24 cellular contexts compared by ENCODE assay signal in genomic region chr5:173318881-173319609, GRCh38. TPM values are rescaled to one million over a fixed set of nuclear protein-coding genes. Genes with fewer than 3 reads are reported as not detected.
DNase-seq lines count a peak whose midpoint lies in the region; ATAC-seq and TF ChIP-seq lines count a peak whose summit lies in the region.
"Had no signal": no experiment of that assay in that cellular context is flagged by ENCODE, and none has a peak within 500 bp of the region (broad histone marks: within the 10 kb centered on the region; RNA-seq: fewer than 3 reads in every experiment).

No MANE protein-coding gene starts in this region.

- no peaks in the 10 kb centered on the region for H3K4me1 ChIP-seq in Caco-2
- H3K4me1 ChIP-seq in esophagus squamous epithelium, result peaks cover 13 to 59% (median 27%) of the 10 kb centered on the region in 3 donors
- H3K4me1 ChIP-seq in sigmoid colon, result peaks cover 0 to 68% (median 58%) of the 10 kb centered on the region in 4 donors
- H3K4me1 ChIP-seq in neuronal stem cell (ENCODE audit: control insufficient read depth in 2 of 2, insufficient read depth in 1 of 2, low read depth in 1 of 2, low read length in 2 of 2), result peaks cover 12 to 17% of the 10 kb centered on the region in 2 donors

- H2BK12ac ChIP-seq in neuronal stem cell (ENCODE audit: low read length), result no peak overlapping the region

- no peak overlapping the region for H4K91ac ChIP-seq in neuronal stem cell (ENCODE audit: low read depth, low read length, poor library complexity)

- H2BK120ac ChIP-seq in neuronal stem cell (ENCODE audit: low read depth, low read length), result no peak overlapping the region

- no peak overlapping the region for H2AK5ac ChIP-seq in neuronal stem cell (ENCODE audit: low read depth, low read length)

- DNase-seq in Caco-2, result peak in 1 of 2 experiments; percentile 21
- peak; percentile 71 for DNase-seq in M059J (ENCODE audit: low read depth)
- DNase-seq in esophagus squamous epithelium (lab: John Stamatoyannopoulos, UW), result no peak
- no peak for DNase-seq in sigmoid colon
- no peak for DNase-seq in NCI-H2029 (lab: John Stamatoyannopoulos, UW)
- DNase-seq in activated T-cell treated with anti-CD3 and anti-CD28 coated beads, Interleukin-2, amount 50 U/mL, for 72 hours, result no peak
- no peak for DNase-seq in neuronal stem cell (ENCODE audit: low spot score)
- DNase-seq: activated CD4-positive, alpha-beta T cell treated with anti-CD3 and anti-CD28 coated beads for 48 hours; brain microvascular endothelial cell; DND-41; lower lobe of right lung; MG63; NCI-H1436; NCI-H2171; NCI-H526 treated with DMSO at 0.1 percent for 48 hours; stimulated activated CD4-positive, alpha-beta T cell treated with anti-CD3 and anti-CD28 coated beads, Interleukin-2, amount 100 ng/mL, for 48 hours; stimulated activated naive CD8-positive, alpha-beta T cell treated with anti-CD3 and anti-CD28 coated beads, Interleukin-15, Interleukin-2, amounts not matched to agents 100 U/mL and 50 U/mL, for 24 hours had no signal

- TF ChIP-seq CTCF in Caco-2 (IDR thresholded peaks at IDR 0.05; ENCODE audit: insufficient read depth in 1 of 2, low read depth in 1 of 2, low read length in 1 of 2, severe bottlenecking in 1 of 2, unreplicated experiment in 1 of 2), result no peak
- TF ChIP-seq CTCF in esophagus squamous epithelium (IDR thresholded peaks at IDR 0.05), result no peak
- no peak for TF ChIP-seq CTCF in sigmoid colon (IDR thresholded peaks at IDR 0.05)

- no peak overlapping the region for H2AFZ ChIP-seq in neuronal stem cell (ENCODE audit: low read length)

- H3K9me3 ChIP-seq in Caco-2, result no peaks in the 10 kb centered on the region
- H3K9me3 ChIP-seq in esophagus squamous epithelium, result no peaks in the 10 kb centered on the region
- H3K9me3 ChIP-seq in sigmoid colon, result no peaks in the 10 kb centered on the region
- H3K9me3 ChIP-seq in neuronal stem cell (replicated peaks in 1 of 2; ENCODE audit: control insufficient read depth in 2 of 2, insufficient read depth in 1 of 2, low read depth in 1 of 2, low read length in 2 of 2), result no peaks in the 10 kb centered on the region
- H3K9me3 ChIP-seq: lower lobe of right lung, MG63, tibial nerve had no signal

- H3K4me3 ChIP-seq in Caco-2 (ENCODE audit: low read depth, low read length), result no peak overlapping the region
- no peak overlapping the region for H3K4me3 ChIP-seq in esophagus squamous epithelium
- no peak overlapping the region for H3K4me3 ChIP-seq in sigmoid colon
- H3K4me3 ChIP-seq in neuronal stem cell (ENCODE audit: low read length in 2 of 2), result no peak overlapping the region
- H3K4me3 ChIP-seq: lower lobe of right lung, MG63, skin epidermis, tibial nerve had no signal

- peaks cover 100% of the 10 kb centered on the region for H3K36me3 Mint-ChIP-seq in Caco-2 (ENCODE audit: insufficient read depth, unreplicated experiment)
- peaks cover 11 to 48% of the 10 kb centered on the region in 2 donors for H3K36me3 Mint-ChIP-seq in activated T-cell treated with anti-CD3 and anti-CD28 coated beads, Interleukin-2, amount 50 U/mL, for 72 hours (ENCODE audit: insufficient read depth in 2 of 2)

- H3K23ac ChIP-seq in neuronal stem cell (ENCODE audit: low read depth, low read length, poor library complexity), result no peak overlapping the region

- no peak overlapping the region for H3K14ac ChIP-seq in neuronal stem cell (ENCODE audit: low read length)

- H3K27ac ChIP-seq in esophagus squamous epithelium, result peak overlapping the region in 3 of 4 donors; percentile 63 to 77 (median 75)
- peak overlapping the region; percentile 81 to 85 (median 84) for H3K27ac ChIP-seq in sigmoid colon
- no peak overlapping the region for H3K27ac ChIP-seq in neuronal stem cell (replicated peaks; ENCODE audit: low read length)
- H3K27ac ChIP-seq: brain microvascular endothelial cell had no signal

- no peak overlapping the region for H3K4me2 ChIP-seq in neuronal stem cell (ENCODE audit: insufficient read depth, low read length, poor library complexity, severe bottlenecking)

- TF ChIP-seq POLR2A in esophagus squamous epithelium (IDR thresholded peaks at IDR 0.05), result no peak
- no peak for TF ChIP-seq POLR2A in sigmoid colon (IDR thresholded peaks at IDR 0.05)

- no peak for ATAC-seq in activated T-cell treated with anti-CD3 and anti-CD28 coated beads, Interleukin-2, amount 50 U/mL, for 72 hours (replicated peaks in 1 of 2)
- no peak for ATAC-seq in GM21723 (IDR thresholded peaks at IDR 0.05; ENCODE audit: unreplicated experiment)
- ATAC-seq: activated T-helper 17 cell treated with anti-CD3 and anti-CD28 coated beads, Interleukin-2, amount 50 U/mL, for 72 hours; HCT116; stimulated activated naive CD8-positive, alpha-beta T cell treated with anti-CD3 and anti-CD28 coated beads, Interleukin-15, Interleukin-2, amounts not matched to agents 100 U/mL and 50 U/mL, for 24 hours had no signal

- TF ChIP-seq EP300 in sigmoid colon (IDR thresholded peaks at IDR 0.05), result no peak

- no peak overlapping the region for H2BK5ac ChIP-seq in neuronal stem cell (ENCODE audit: low read length)

- POLR2A ChIA-PET in Caco-2 (lab: Charles Lee), result interaction anchor here (9.8 kb wide), 1 partner anchor 10 kb away, joined by 72 read pairs; the partner anchor contains the start of gene STC2

- no peak overlapping the region for H3K9ac ChIP-seq in neuronal stem cell (ENCODE audit: low read depth, low read length, poor library complexity)

- H3K9me3 Mint-ChIP-seq in Caco-2 (ENCODE audit: unreplicated experiment), result no peaks in the 10 kb centered on the region
- H3K9me3 Mint-ChIP-seq in activated T-cell treated with anti-CD3 and anti-CD28 coated beads, Interleukin-2, amount 50 U/mL, for 72 hours, result no peaks in the 10 kb centered on the region
- H3K9me3 Mint-ChIP-seq: activated T-helper 17 cell treated with anti-CD3 and anti-CD28 coated beads, Interleukin-2, amount 50 U/mL, for 72 hours; dendritic cell treated with granulocyte-macrophage colony-stimulating factor and Interleukin-4, amounts not matched to agents 40 ng/mL and 50 ng/mL, for 4 days had no signal

- BruUV-seq in Caco-2 (replicated peaks; lab: Mats Ljungman, UMichigan), result no TSS peak

- intact Hi-C loops in Caco-2 (cut with micrococcal nuclease; ENCODE audit: unreplicated experiment) (no loop called here), esophagus squamous epithelium (cut with DNase I) (no loop called here), sigmoid colon (cut with DNase I) (loop anchor here (10.0 kb wide), 1 partner anchor 566 kb away; the partner anchor contains the start of gene CPEB4)

- no peaks in the 10 kb centered on the region for H3K79me1 ChIP-seq in neuronal stem cell (ENCODE audit: low read depth, low read length)

- WGBS in esophagus squamous epithelium, 2 donors, result 71 to 80% methylated on average over 1 to 4 of the region's 7 CpGs
- 84 to 85% methylated on average over 7 of the region's 7 CpGs for WGBS in sigmoid colon, 2 donors
- no CpG with 5 or more reads among the region's 7 CpGs for WGBS in neuronal stem cell (ENCODE audit: extremely low coverage in 2 of 2, insufficient read length in 2 of 2, insufficient replicate concordance in 1 of 2), 2 donors

- H3K4me3 Mint-ChIP-seq in Caco-2 (ENCODE audit: unreplicated experiment), result peak overlapping the region; percentile 28
- H3K4me3 Mint-ChIP-seq in activated T-cell treated with anti-CD3 and anti-CD28 coated beads, Interleukin-2, amount 50 U/mL, for 72 hours, result no peak overlapping the region
- H3K4me3 Mint-ChIP-seq: activated naive CD8-positive, alpha-beta T cell; activated T-helper 17 cell treated with anti-CD3 and anti-CD28 coated beads, Interleukin-2, amount 50 U/mL, for 72 hours; dendritic cell treated with granulocyte-macrophage colony-stimulating factor and Interleukin-4, amounts not matched to agents 40 ng/mL and 50 ng/mL, for 4 days had no signal

- peaks cover 16% of the 10 kb centered on the region for H3K36me3 ChIP-seq in Caco-2 (ENCODE audit: control insufficient read depth, insufficient read depth, low read length)
- H3K36me3 ChIP-seq in esophagus squamous epithelium, result no peaks in the 10 kb centered on the region
- H3K36me3 ChIP-seq in sigmoid colon, result no peaks in the 10 kb centered on the region
- H3K36me3 ChIP-seq in neuronal stem cell (replicated peaks in 1 of 2; ENCODE audit: control insufficient read depth in 2 of 2, insufficient read depth in 2 of 2, low read length in 2 of 2), result peaks cover 10 to 26% of the 10 kb centered on the region in 2 donors
- H3K36me3 ChIP-seq: tibial nerve had no signal

- no peaks in the 10 kb centered on the region for H3K27me3 Mint-ChIP-seq in Caco-2 (ENCODE audit: insufficient read depth, unreplicated experiment)
- peaks cover 6% of the 10 kb centered on the region for H3K27me3 Mint-ChIP-seq in activated T-cell treated with anti-CD3 and anti-CD28 coated beads, Interleukin-2, amount 50 U/mL, for 72 hours (ENCODE audit: low read depth)

- peaks cover 43% of the 10 kb centered on the region for H3K4me1 Mint-ChIP-seq in Caco-2 (ENCODE audit: low read depth, unreplicated experiment)
- H3K4me1 Mint-ChIP-seq in activated T-cell treated with anti-CD3 and anti-CD28 coated beads, Interleukin-2, amount 50 U/mL, for 72 hours (ENCODE audit: low read depth), result peaks cover 4% of the 10 kb centered on the region
- H3K4me1 Mint-ChIP-seq: activated T-helper 17 cell treated with anti-CD3 and anti-CD28 coated beads, Interleukin-2, amount 50 U/mL, for 72 hours had no signal

- H4K8ac ChIP-seq in neuronal stem cell (ENCODE audit: low read depth, low read length), result no peak overlapping the region

- H3K27ac Mint-ChIP-seq in Caco-2 (ENCODE audit: unreplicated experiment), result peak overlapping the region; percentile 89
- H3K27ac Mint-ChIP-seq in activated T-cell treated with anti-CD3 and anti-CD28 coated beads, Interleukin-2, amount 50 U/mL, for 72 hours, result no peak overlapping the region
- H3K27ac Mint-ChIP-seq: activated naive CD8-positive, alpha-beta T cell; activated T-helper 17 cell treated with anti-CD3 and anti-CD28 coated beads, Interleukin-2, amount 50 U/mL, for 72 hours; dendritic cell treated with granulocyte-macrophage colony-stimulating factor and Interleukin-4, amounts not matched to agents 40 ng/mL and 50 ng/mL, for 4 days had no signal

- no peaks in the 10 kb centered on the region for H3K27me3 ChIP-seq in Caco-2 (replicated peaks; ENCODE audit: control insufficient read depth, insufficient read depth, low read length)
- peaks cover 0 to 61% (median 0%) of the 10 kb centered on the region in 4 donors for H3K27me3 ChIP-seq in esophagus squamous epithelium
- no peaks in the 10 kb centered on the region for H3K27me3 ChIP-seq in sigmoid colon
- H3K27me3 ChIP-seq in neuronal stem cell (ENCODE audit: control insufficient read depth in 3 of 3, insufficient read depth in 3 of 3, low read depth in 1 of 3, low read length in 3 of 3), result peaks cover 0 to 7% (median 0%) of the 10 kb centered on the region in 3 experiments
- H3K27me3 ChIP-seq: brain microvascular endothelial cell, MG63 had no signal

- H3K4ac ChIP-seq in neuronal stem cell (ENCODE audit: low read length), result no peak overlapping the region

- H2BK15ac ChIP-seq in neuronal stem cell (ENCODE audit: low read length), result no peak overlapping the region

- CTCF ChIA-PET in Caco-2 (lab: Charles Lee), result interaction anchor here (0.8 kb wide), 1 partner anchor 13 kb away, joined by 3 read pairs; no protein-coding TSS in a partner anchor

- H3K18ac ChIP-seq in neuronal stem cell (ENCODE audit: low read length), result no peak overlapping the region

RNA-seq across cellular contexts. Expression of gene STC2, which starts 9.2 kb away (rescaled TPM):
- total RNA-seq in Caco-2 (2022), result 190 and 224 TPM in 2 replicates
- 311 and 328 TPM in 2 replicates for total RNA-seq in M059J (2014; rRNA removed; shearing (Covaris generic))
- 10 to 100 TPM in 1 of 4 donors, 1 to 10 TPM in 2, under 1 TPM in 1; 0.64 to 26.1 (median 1.9) TPM for total RNA-seq in esophagus squamous epithelium
- 10 to 100 TPM in 3 of 4 donors, 1 to 10 TPM in 1; 9.9 to 40.7 (median 20.9) TPM for total RNA-seq in sigmoid colon
- polyA plus RNA-seq in sigmoid colon, result 1 to 10 TPM in 1 of 3 donors, not detected in 2; 3.3 TPM
- total RNA-seq in activated T-cell treated with anti-CD3 and anti-CD28 coated beads, Interleukin-2, amount 50 U/mL, for 72 hours, result 10 to 100 TPM; 44.5 to 59.3 TPM
- 5.7 TPM for polyA plus RNA-seq in neuronal stem cell (2013, experiment 1 of 2)
- polyA plus RNA-seq in neuronal stem cell (2013, experiment 2 of 2), result 6.0 TPM
